In genomic region chr10:100286051-100287033, GRCh38 we compare ENCODE assay signal across 1 cellular context.
TF ChIP-seq lines count a peak whose summit lies in the region.

Gene BLOC1S2, minus strand, starts transcription at chr10:100286680. Its CDS starts 21 bp downstream, at chr10:100286659.

TF ChIP-seq in HepG2, 621 proteins besides CTCF, POLR2A, EP300 and RAD21 (continued from another document and continues in another):
- TF ChIP-seq TEF (CRISPR knock-in tag; IDR thresholded peaks at IDR 0.05), result no peak; the same call in 1 of the 2 replicates
- TF ChIP-seq ZC3H13 (CRISPR knock-in tag; IDR thresholded peaks at IDR 0.05), result peak; percentile 41
- TF ChIP-seq ZNF44 (CRISPR knock-in tag; IDR thresholded peaks at IDR 0.05), result no peak
- TF ChIP-seq, protein P1, sequence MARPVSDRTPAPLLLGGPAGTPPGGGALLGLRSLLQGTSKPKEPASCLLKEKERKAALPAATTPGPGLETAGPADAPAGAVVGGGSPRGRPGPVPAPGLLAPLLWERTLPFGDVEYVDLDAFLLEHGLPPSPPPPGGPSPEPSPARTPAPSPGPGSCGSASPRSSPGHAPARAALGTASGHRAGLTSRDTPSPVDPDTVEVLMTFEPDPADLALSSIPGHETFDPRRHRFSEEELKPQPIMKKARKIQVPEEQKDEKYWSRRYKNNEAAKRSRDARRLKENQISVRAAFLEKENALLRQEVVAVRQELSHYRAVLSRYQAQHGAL (CRISPR knock-in tag; IDR thresholded peaks at IDR 0.05; ENCODE audit: not compliant biosample characterization), result no peak
- no peak for TF ChIP-seq ZNF24 (IDR thresholded peaks at IDR 0.05)
- peak; percentile 67 for TF ChIP-seq ZNF619 (CRISPR knock-in tag; IDR thresholded peaks at IDR 0.05)
- TF ChIP-seq NCOA5 (CRISPR knock-in tag; IDR thresholded peaks at IDR 0.05), result no peak
- TF ChIP-seq POLR2G (IDR thresholded peaks at IDR 0.05; ENCODE audit: low read depth, low read length), result peak; percentile 93
- no peak for TF ChIP-seq NCOR1 (IDR thresholded peaks at IDR 0.05; ENCODE audit: borderline replicate concordance, low read length)
- no peak; the same call in 1 of the 2 replicates for TF ChIP-seq ZNF746 (CRISPR knock-in tag; IDR thresholded peaks at IDR 0.05)
- TF ChIP-seq HMG20A (CRISPR knock-in tag; IDR thresholded peaks at IDR 0.05; ENCODE audit: borderline replicate concordance), result no peak
- TF ChIP-seq ZNF235 (CRISPR knock-in tag; IDR thresholded peaks at IDR 0.05; ENCODE audit: borderline replicate concordance), result 0 out of 2 replicates have a peak, but pooled peaks have one; percentile 67
- 0 out of 2 replicates have a peak, but pooled peaks have one; percentile 36 for TF ChIP-seq ZIK1 (CRISPR knock-in tag; IDR thresholded peaks at IDR 0.05; ENCODE audit: borderline replicate concordance, low read depth)
- no peak for TF ChIP-seq ZNF33A (CRISPR knock-in tag; IDR thresholded peaks at IDR 0.05; ENCODE audit: borderline replicate concordance)
- TF ChIP-seq GABPA (IDR thresholded peaks at IDR 0.05; ENCODE audit: low read depth, low read length), result peak; percentile 42
- 0 out of 2 replicates have a peak, but pooled peaks have one; percentile 23 for TF ChIP-seq GABPA (CRISPR knock-in tag; IDR thresholded peaks at IDR 0.05; ENCODE audit: low read depth)
- TF ChIP-seq GZF1 (CRISPR knock-in tag; IDR thresholded peaks at IDR 0.05), result no peak
- peak; percentile 19; the same call in 1 of the 2 replicates for TF ChIP-seq ZNF121 (CRISPR knock-in tag; IDR thresholded peaks at IDR 0.05)
- TF ChIP-seq ZNF343 (CRISPR knock-in tag; IDR thresholded peaks at IDR 0.05), result no peak; the same call in 1 of the 2 replicates
- TF ChIP-seq ZNF557 (CRISPR knock-in tag; IDR thresholded peaks at IDR 0.05), result no peak
- TF ChIP-seq ZNF704 (CRISPR knock-in tag; IDR thresholded peaks at IDR 0.05; ENCODE audit: borderline replicate concordance), result no peak
- TF ChIP-seq TCF12 (IDR thresholded peaks at IDR 0.05), result no peak
- 0 out of 2 replicates have a peak, but pooled peaks have one; percentile 42 for TF ChIP-seq TCF12 (CRISPR knock-in tag; IDR thresholded peaks at IDR 0.05)
- TF ChIP-seq ZEB1 (IDR thresholded peaks at IDR 0.05; ENCODE audit: insufficient replicate concordance, low read depth), result no peak
- no peak for TF ChIP-seq CREM (IDR thresholded peaks at IDR 0.05)
- TF ChIP-seq CREM (CRISPR knock-in tag; IDR thresholded peaks at IDR 0.05), result no peak
- TF ChIP-seq ZNF367 (CRISPR knock-in tag; IDR thresholded peaks at IDR 0.05; ENCODE audit: borderline replicate concordance), result no peak
- TF ChIP-seq TMF1 (CRISPR knock-in tag; IDR thresholded peaks at IDR 0.05; ENCODE audit: low read depth), result no peak
- TF ChIP-seq, protein P2, sequence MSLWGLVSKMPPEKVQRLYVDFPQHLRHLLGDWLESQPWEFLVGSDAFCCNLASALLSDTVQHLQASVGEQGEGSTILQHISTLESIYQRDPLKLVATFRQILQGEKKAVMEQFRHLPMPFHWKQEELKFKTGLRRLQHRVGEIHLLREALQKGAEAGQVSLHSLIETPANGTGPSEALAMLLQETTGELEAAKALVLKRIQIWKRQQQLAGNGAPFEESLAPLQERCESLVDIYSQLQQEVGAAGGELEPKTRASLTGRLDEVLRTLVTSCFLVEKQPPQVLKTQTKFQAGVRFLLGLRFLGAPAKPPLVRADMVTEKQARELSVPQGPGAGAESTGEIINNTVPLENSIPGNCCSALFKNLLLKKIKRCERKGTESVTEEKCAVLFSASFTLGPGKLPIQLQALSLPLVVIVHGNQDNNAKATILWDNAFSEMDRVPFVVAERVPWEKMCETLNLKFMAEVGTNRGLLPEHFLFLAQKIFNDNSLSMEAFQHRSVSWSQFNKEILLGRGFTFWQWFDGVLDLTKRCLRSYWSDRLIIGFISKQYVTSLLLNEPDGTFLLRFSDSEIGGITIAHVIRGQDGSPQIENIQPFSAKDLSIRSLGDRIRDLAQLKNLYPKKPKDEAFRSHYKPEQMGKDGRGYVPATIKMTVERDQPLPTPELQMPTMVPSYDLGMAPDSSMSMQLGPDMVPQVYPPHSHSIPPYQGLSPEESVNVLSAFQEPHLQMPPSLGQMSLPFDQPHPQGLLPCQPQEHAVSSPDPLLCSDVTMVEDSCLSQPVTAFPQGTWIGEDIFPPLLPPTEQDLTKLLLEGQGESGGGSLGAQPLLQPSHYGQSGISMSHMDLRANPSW (CRISPR knock-in tag; IDR thresholded peaks at IDR 0.05; ENCODE audit: borderline replicate concordance), result no peak
- TF ChIP-seq JUNB (CRISPR knock-in tag; IDR thresholded peaks at IDR 0.05; ENCODE audit: borderline replicate concordance), result no peak
- TF ChIP-seq ATF3 (CRISPR knock-in tag; IDR thresholded peaks at IDR 0.05), result no peak
- TF ChIP-seq, protein P3, sequence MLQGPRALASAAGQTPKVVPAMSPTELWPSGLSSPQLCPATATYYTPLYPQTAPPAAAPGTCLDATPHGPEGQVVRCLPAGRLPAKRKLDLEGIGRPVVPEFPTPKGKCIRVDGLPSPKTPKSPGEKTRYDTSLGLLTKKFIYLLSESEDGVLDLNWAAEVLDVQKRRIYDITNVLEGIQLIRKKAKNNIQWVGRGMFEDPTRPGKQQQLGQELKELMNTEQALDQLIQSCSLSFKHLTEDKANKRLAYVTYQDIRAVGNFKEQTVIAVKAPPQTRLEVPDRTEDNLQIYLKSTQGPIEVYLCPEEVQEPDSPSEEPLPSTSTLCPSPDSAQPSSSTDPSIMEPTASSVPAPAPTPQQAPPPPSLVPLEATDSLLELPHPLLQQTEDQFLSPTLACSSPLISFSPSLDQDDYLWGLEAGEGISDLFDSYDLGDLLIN (CRISPR knock-in tag; IDR thresholded peaks at IDR 0.05; ENCODE audit: borderline replicate concordance), result no peak
- TF ChIP-seq HOXA3 (CRISPR knock-in tag; IDR thresholded peaks at IDR 0.05), result peak; percentile 79
- no peak for TF ChIP-seq RBAK (CRISPR knock-in tag; IDR thresholded peaks at IDR 0.05)
- TF ChIP-seq, protein P4, sequence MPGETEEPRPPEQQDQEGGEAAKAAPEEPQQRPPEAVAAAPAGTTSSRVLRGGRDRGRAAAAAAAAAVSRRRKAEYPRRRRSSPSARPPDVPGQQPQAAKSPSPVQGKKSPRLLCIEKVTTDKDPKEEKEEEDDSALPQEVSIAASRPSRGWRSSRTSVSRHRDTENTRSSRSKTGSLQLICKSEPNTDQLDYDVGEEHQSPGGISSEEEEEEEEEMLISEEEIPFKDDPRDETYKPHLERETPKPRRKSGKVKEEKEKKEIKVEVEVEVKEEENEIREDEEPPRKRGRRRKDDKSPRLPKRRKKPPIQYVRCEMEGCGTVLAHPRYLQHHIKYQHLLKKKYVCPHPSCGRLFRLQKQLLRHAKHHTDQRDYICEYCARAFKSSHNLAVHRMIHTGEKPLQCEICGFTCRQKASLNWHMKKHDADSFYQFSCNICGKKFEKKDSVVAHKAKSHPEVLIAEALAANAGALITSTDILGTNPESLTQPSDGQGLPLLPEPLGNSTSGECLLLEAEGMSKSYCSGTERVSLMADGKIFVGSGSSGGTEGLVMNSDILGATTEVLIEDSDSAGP (CRISPR knock-in tag; IDR thresholded peaks at IDR 0.05; ENCODE audit: borderline replicate concordance), result peak; percentile 87
- TF ChIP-seq RBFOX2 (IDR thresholded peaks at IDR 0.05; ENCODE audit: low read depth, low read length), result peak; percentile 96
- TF ChIP-seq GLI4 (CRISPR knock-in tag; IDR thresholded peaks at IDR 0.05; ENCODE audit: borderline replicate concordance), result no peak
- TF ChIP-seq ZNF749 (CRISPR knock-in tag; IDR thresholded peaks at IDR 0.05; ENCODE audit: borderline replicate concordance), result no peak
- no peak for TF ChIP-seq TAF15 (IDR thresholded peaks at IDR 0.05; ENCODE audit: low read depth, low read length, poor library complexity, severe bottlenecking)
- TF ChIP-seq, protein P5, sequence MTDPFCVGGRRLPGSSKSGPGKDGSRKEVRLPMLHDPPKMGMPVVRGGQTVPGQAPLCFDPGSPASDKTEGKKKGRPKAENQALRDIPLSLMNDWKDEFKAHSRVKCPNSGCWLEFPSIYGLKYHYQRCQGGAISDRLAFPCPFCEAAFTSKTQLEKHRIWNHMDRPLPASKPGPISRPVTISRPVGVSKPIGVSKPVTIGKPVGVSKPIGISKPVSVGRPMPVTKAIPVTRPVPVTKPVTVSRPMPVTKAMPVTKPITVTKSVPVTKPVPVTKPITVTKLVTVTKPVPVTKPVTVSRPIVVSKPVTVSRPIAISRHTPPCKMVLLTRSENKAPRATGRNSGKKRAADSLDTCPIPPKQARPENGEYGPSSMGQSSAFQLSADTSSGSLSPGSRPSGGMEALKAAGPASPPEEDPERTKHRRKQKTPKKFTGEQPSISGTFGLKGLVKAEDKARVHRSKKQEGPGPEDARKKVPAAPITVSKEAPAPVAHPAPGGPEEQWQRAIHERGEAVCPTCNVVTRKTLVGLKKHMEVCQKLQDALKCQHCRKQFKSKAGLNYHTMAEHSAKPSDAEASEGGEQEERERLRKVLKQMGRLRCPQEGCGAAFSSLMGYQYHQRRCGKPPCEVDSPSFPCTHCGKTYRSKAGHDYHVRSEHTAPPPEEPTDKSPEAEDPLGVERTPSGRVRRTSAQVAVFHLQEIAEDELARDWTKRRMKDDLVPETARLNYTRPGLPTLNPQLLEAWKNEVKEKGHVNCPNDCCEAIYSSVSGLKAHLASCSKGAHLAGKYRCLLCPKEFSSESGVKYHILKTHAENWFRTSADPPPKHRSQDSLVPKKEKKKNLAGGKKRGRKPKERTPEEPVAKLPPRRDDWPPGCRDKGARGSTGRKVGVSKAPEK (CRISPR knock-in tag; IDR thresholded peaks at IDR 0.05; ENCODE audit: borderline replicate concordance), result no peak
- TF ChIP-seq NFE2 (CRISPR knock-in tag; IDR thresholded peaks at IDR 0.05), result peak; percentile 12; the same call in 1 of the 2 replicates
- TF ChIP-seq CBX1 (IDR thresholded peaks at IDR 0.05; ENCODE audit: low read depth), result no peak
- TF ChIP-seq SMAD9 (CRISPR knock-in tag; IDR thresholded peaks at IDR 0.05), result no peak
- TF ChIP-seq ERF (CRISPR knock-in tag; IDR thresholded peaks at IDR 0.05), result no peak; the same call in 1 of the 2 replicates
- TF ChIP-seq FOXP4 (CRISPR knock-in tag; IDR thresholded peaks at IDR 0.05), result no peak
- 0 out of 2 replicates have a peak, but pooled peaks have one; percentile 62 for TF ChIP-seq ZNF766 (CRISPR knock-in tag; IDR thresholded peaks at IDR 0.05; ENCODE audit: borderline replicate concordance)
- peak; percentile 70; the same call in 1 of the 2 replicates for TF ChIP-seq KMT2B (CRISPR knock-in tag; IDR thresholded peaks at IDR 0.05)
- TF ChIP-seq DMAP1 (CRISPR knock-in tag; IDR thresholded peaks at IDR 0.05), result peak; percentile 70
- TF ChIP-seq BCL3 (CRISPR knock-in tag; IDR thresholded peaks at IDR 0.05), result peak; percentile 30; the same call in 1 of the 2 replicates
- TF ChIP-seq MED1 (CRISPR knock-in tag; IDR thresholded peaks at IDR 0.05), result peak; percentile 60
- peak; percentile 86; the same call in 1 of the 2 replicates for TF ChIP-seq ZNF280B (CRISPR knock-in tag; IDR thresholded peaks at IDR 0.05; ENCODE audit: borderline replicate concordance)
- TF ChIP-seq ZNF496 (CRISPR knock-in tag; IDR thresholded peaks at IDR 0.05; ENCODE audit: insufficient replicate concordance), result no peak
- no peak for TF ChIP-seq RFXANK (CRISPR knock-in tag; IDR thresholded peaks at IDR 0.05)
